In genomic region chr2:129646107-129646506, GRCh38 we compare ENCODE assay signal across 32 cellular contexts.
DNase-seq lines count a peak whose midpoint lies in the region; ATAC-seq, FAIRE-seq and TF ChIP-seq lines count a peak whose summit lies in the region.
"Had no signal": no experiment of that assay in that cellular context is flagged by ENCODE, and none has a peak within 500 bp of the region (broad histone marks: within the 10 kb centered on the region; RNA-seq: fewer than 3 reads in every experiment).

No MANE protein-coding gene starts in this region.

- no peaks in the 10 kb centered on the region; a peak in 1 of 5 replicates for H3K27me3 ChIP-seq in K562 (ENCODE audit: control insufficient read depth in 2 of 2, insufficient read depth in 2 of 2, low read length in 2 of 2)
- peaks cover 0 to 18% (median 0%) of the 10 kb centered on the region in 4 donors for H3K27me3 ChIP-seq in esophagus muscularis mucosa
- H3K27me3 ChIP-seq: BE2C; BLaER1; BLaER1 treated with 17β-estradiol and CSF1 and Interleukin-3, amounts not matched to agents 10 nM and 100 nM had no signal

- no peak for TF ChIP-seq POLR2A in K562 (conservative IDR thresholded peaks at IDR 0.05)
- no peak for TF ChIP-seq POLR2A in esophagus muscularis mucosa (IDR thresholded peaks at IDR 0.05; ENCODE audit: low read depth)

- H3K27ac ChIP-seq in K562 (ENCODE audit: extremely low read depth, low read depth, low read length) = peak overlapping the region; percentile 39; the same call in 1 of the 3 replicates
- H3K27ac ChIP-seq in esophagus muscularis mucosa (replicated peaks in 1 of 4) = no peak overlapping the region
- H3K27ac ChIP-seq: 22Rv1; A549; BLaER1; BLaER1 treated with 17β-estradiol and CSF1 and Interleukin-3, amounts not matched to agents 10 nM and 100 nM; C4-2B had no signal

- no peaks in the 10 kb centered on the region for H3K36me3 ChIP-seq in K562 (ENCODE audit: control insufficient read depth, insufficient read depth, low read length)
- no peaks in the 10 kb centered on the region for H3K36me3 ChIP-seq in esophagus muscularis mucosa
- H3K36me3 ChIP-seq: BE2C; BLaER1; BLaER1 treated with 17β-estradiol and CSF1 and Interleukin-3, amounts not matched to agents 10 nM and 100 nM had no signal

- no peak for TF ChIP-seq RAD21 in K562 (CRISPR knock-in tag; conservative IDR thresholded peaks at IDR 0.05 in 1 of 2, IDR thresholded peaks at IDR 0.05 in 1 of 2)

- H3K79me2 ChIP-seq in K562 (ENCODE audit: control insufficient read depth, insufficient read depth, low read length) = no peaks in the 10 kb centered on the region

- H3K9me1 ChIP-seq in K562 (ENCODE audit: control insufficient read depth, insufficient read depth, low read length) = no peaks in the 10 kb centered on the region

- H3K4me3 ChIP-seq in K562 (no peak overlapping the region), esophagus muscularis mucosa (no peak overlapping the region)
- H3K4me3 ChIP-seq: A549; BLaER1; BLaER1 treated with 17β-estradiol and CSF1 and Interleukin-3, amounts not matched to agents 10 nM and 100 nM had no signal

- intact Hi-C loops in K562 (cut with micrococcal nuclease) = no loop called here
- intact Hi-C loops in esophagus muscularis mucosa (cut with DNase I) = no loop called here

- ATAC-seq in K562 = peak; percentile 65; the same call in 1 of the 3 replicates
- ATAC-seq: A549; CD8-positive, alpha-beta T cell had no signal

- DNase-seq in K562 (ENCODE audit: extremely low read depth in 1 of 4, low spot score in 3 of 4) (peak in 3 of 4 experiments; percentile 10 to 36 (median 14)), esophagus muscularis mucosa (ENCODE audit: extremely low spot score) (peak; percentile 14), islet precursor cell (peak; percentile 34), NCI-H2227 treated with DMSO at 0.1 percent for 48 hours (lab: John Stamatoyannopoulos, UW) (no peak), GM10248 (ENCODE audit: extremely low spot score) (no peak), COLO829 (ENCODE audit: low spot score) (no peak)
- DNase-seq: 8988T; ACHN; AML-193; BE2C; C1 segment of cervical spinal cord; Caco-2; Calu3; CD4-positive, alpha-beta T cell; CD4-positive, CD25-positive, alpha-beta regulatory T cell; CD8-positive, alpha-beta memory T cell; CD8-positive, alpha-beta T cell; COR-L47; DMS 273 treated with DMSO at 0.1 percent for 48 hours; DMS153; DMS53; DMS79; DMS79 treated with DMSO at 0.1 percent for 48 hours; DND-41; EL had no signal

- TF ChIP-seq EP300 in K562 (IDR thresholded peaks at IDR 0.05; ENCODE audit: low read length) (no peak), esophagus muscularis mucosa (IDR thresholded peaks at IDR 0.05) (no peak)

- H2AFZ ChIP-seq in K562 (ENCODE audit: low read depth, low read length) = peak overlapping the region; percentile 68

- POLR2A ChIA-PET in K562 (lab: Yijun Ruan, JAX) (no interaction called here), GM10248 (lab: Yijun Ruan, JAX) (no interaction called here)

- CTCF ChIA-PET in K562 (lab: Yijun Ruan, JAX; ENCODE audit: low intra/inter-chr PET ratio) (no interaction called here), GM10248 (lab: Yijun Ruan, JAX) (no interaction called here)

- BruUV-seq in K562 (replicated peaks; lab: Mats Ljungman, UMichigan) = no TSS peak

- no peaks in the 10 kb centered on the region for H4K20me1 ChIP-seq in K562 (replicated peaks; ENCODE audit: control insufficient read depth, insufficient read depth, low read length)
- H4K20me1 ChIP-seq: BLaER1; BLaER1 treated with 17β-estradiol and CSF1 and Interleukin-3, amounts not matched to agents 10 nM and 100 nM had no signal

- H3K4me1 ChIP-seq in K562 (replicated peaks in 1 of 2; ENCODE audit: control insufficient read depth in 2 of 2, insufficient read depth in 2 of 2, low read length in 2 of 2) = peaks cover 3 to 5% of the 10 kb centered on the region in 2 experiments; a peak in 3 of 5 replicates
- no peaks in the 10 kb centered on the region for H3K4me1 ChIP-seq in esophagus muscularis mucosa
- H3K4me1 ChIP-seq: A549, BE2C, BLaER1, Caco-2 had no signal

- no peaks in the 10 kb centered on the region for H3K9me3 ChIP-seq in K562 (replicated peaks; ENCODE audit: control insufficient read depth, insufficient read depth, low read depth, low read length)
- H3K9me3 ChIP-seq in esophagus muscularis mucosa = no peaks in the 10 kb centered on the region
- H3K9me3 ChIP-seq: A549; BE2C; BLaER1; BLaER1 treated with 17β-estradiol and CSF1 and Interleukin-3, amounts not matched to agents 10 nM and 100 nM; Caco-2 had no signal

- TF ChIP-seq CTCF in K562 (IDR thresholded peaks at IDR 0.05 in 2 of 3, conservative IDR thresholded peaks at IDR 0.05 in 1 of 3; ENCODE audit: insufficient read depth in 2 of 3, low read depth in 1 of 3, low read length in 3 of 3) (no peak), esophagus muscularis mucosa (IDR thresholded peaks at IDR 0.05) (no peak), GM10248 (IDR thresholded peaks at IDR 0.05; ENCODE audit: control extremely low read depth, extremely low read depth, low read depth, missing control alignments) (no peak)

- 10% methylated on average over 5 of the region's 6 CpGs for WGBS in K562 (ENCODE audit: insufficient coverage, low coverage, missing lambda C conversion rate)
- 88% methylated on average over 3 of the region's 6 CpGs for WGBS in esophagus muscularis mucosa

- FAIRE-seq in K562 (lab: Jason Lieb, UNC) = no peak
- FAIRE-seq: A204.1, A549, D721Med had no signal

- in situ Hi-C loops in K562 (cut with MboI) = no loop called here

- H3K9ac ChIP-seq in K562 (ENCODE audit: insufficient read depth in 1 of 2, low read depth in 2 of 2, low read length in 2 of 2) = no peak overlapping the region
- H3K9ac ChIP-seq: BLaER1; BLaER1 treated with 17β-estradiol and CSF1 and Interleukin-3, amounts not matched to agents 10 nM and 100 nM had no signal

- peak overlapping the region; percentile 58 for H3K4me2 ChIP-seq in K562 (ENCODE audit: insufficient read depth, low read length)
- H3K4me2 ChIP-seq: A549; BLaER1; BLaER1 treated with 17β-estradiol and CSF1 and Interleukin-3, amounts not matched to agents 10 nM and 100 nM had no signal

TF ChIP-seq in K562, 482 proteins besides CTCF, POLR2A, EP300 and RAD21:
- TF ChIP-seq JUND (IDR thresholded peaks at IDR 0.05; ENCODE audit: borderline replicate concordance, low read depth, low read length) = peak; percentile 27; the same call in 1 of the 2 replicates
- TF ChIP-seq JUND (tag; IDR thresholded peaks at IDR 0.05; ENCODE audit: borderline replicate concordance, low read depth, low read length) = peak; percentile 60; the same call in 1 of the 3 replicates
- peak; percentile 77 for TF ChIP-seq ZNF316 (IDR thresholded peaks at IDR 0.05)
- peak; percentile 64; the same call in 1 of the 2 replicates for TF ChIP-seq BACH1 (tag; IDR thresholded peaks at IDR 0.05)
- TF ChIP-seq C11orf30 (IDR thresholded peaks at IDR 0.05; ENCODE audit: low read depth) = peak; percentile 72
- peak; percentile 34; the same call in 1 of the 2 replicates for TF ChIP-seq MAFF (IDR thresholded peaks at IDR 0.05; ENCODE audit: low read length)
- no peak for TF ChIP-seq TAF7 (tag; IDR thresholded peaks at IDR 0.05)
- TF ChIP-seq TARDBP (IDR thresholded peaks at IDR 0.05) = no peak
- no peak for TF ChIP-seq TAF9B (IDR thresholded peaks at IDR 0.05; ENCODE audit: partially characterized antibody)
- TF ChIP-seq YY1 (IDR thresholded peaks at IDR 0.05; ENCODE audit: borderline replicate concordance in 1 of 3, control insufficient read depth in 1 of 3, extremely low read depth in 1 of 3, insufficient read depth in 3 of 3, insufficient read length in 1 of 3, insufficient replicate concordance in 2 of 3, low read depth in 1 of 3, low read length in 2 of 3) = peak in 1 of 3 experiments; percentile 55
- TF ChIP-seq COPS2 (conservative IDR thresholded peaks at IDR 0.05) = no peak
- TF ChIP-seq EHMT2 (IDR thresholded peaks at IDR 0.05) = peak; percentile 38; the same call in 1 of the 2 replicates
- no peak for TF ChIP-seq SMARCC2 (IDR thresholded peaks at IDR 0.05; ENCODE audit: low read depth)
- 0 out of 2 replicates have a peak, but pooled peaks have one; percentile 7 for TF ChIP-seq MAFG (tag; conservative IDR thresholded peaks at IDR 0.05)
- no peak for TF ChIP-seq ZNF764 (CRISPR knock-in tag; IDR thresholded peaks at IDR 0.05; ENCODE audit: low read depth)
- TF ChIP-seq VEZF1 (CRISPR knock-in tag; IDR thresholded peaks at IDR 0.05) = no peak
- peak; percentile 82 for TF ChIP-seq NFE2 (IDR thresholded peaks at IDR 0.05; ENCODE audit: low read depth)
- TF ChIP-seq MAFK (IDR thresholded peaks at IDR 0.05; ENCODE audit: low read length) = peak; percentile 49; the same call in 1 of the 2 replicates
- peak; percentile 89 for TF ChIP-seq ZBTB9 (CRISPR knock-in tag; IDR thresholded peaks at IDR 0.05)
TF ChIP-seq in K562: peak in this region for 11.

Comparison
In these comparisons a context has a peak if more than half of its experiments do, and no peak if none do; other contexts are left out.
1. DNase-seq: peak in K562 (3 of 4), esophagus muscularis mucosa (single experiment) and islet precursor cell (single experiment); none in NCI-H2227 treated with DMSO at 0.1 percent for 48 hours (single experiment), GM10248 (single experiment) and COLO829 (single experiment).